Comparison of ENCODE assay signal across 23 cellular contexts in genomic region chr16:62149646-62150045, GRCh38.
"Had no signal": no experiment of that assay in that cellular context is flagged by ENCODE, and none has a peak within 500 bp of the region (broad histone marks: within the 10 kb centered on the region; RNA-seq: fewer than 3 reads in every experiment).

No MANE protein-coding gene starts in this region.

- H3K9me3 ChIP-seq: left ventricle myocardium inferior, right atrium auricular region, tibial nerve had no signal

- H3K4me3 ChIP-seq: hepatocyte, left ventricle myocardium inferior, right atrium auricular region, tibial nerve had no signal

- H3K27me3 Mint-ChIP-seq: activated naive CD4-positive, alpha-beta T cell treated with anti-CD3 and anti-CD28 coated beads, Interleukin-2, amount 50 U/mL, for 24 hours; progenitor cell of endocrine pancreas; stimulated activated naive CD8-positive, alpha-beta T cell treated with anti-CD3 and anti-CD28 coated beads, Interleukin-15, Interleukin-2, amounts not matched to agents 100 ng/mL and 50 ng/mL, for 24 hours; T-cell had no signal

- H3K4me1 ChIP-seq: left ventricle myocardium inferior, right atrium auricular region, tibial nerve had no signal

- H3K27ac ChIP-seq: hepatocyte, left ventricle myocardium inferior, right atrium auricular region, tibial nerve had no signal

- H3K36me3 Mint-ChIP-seq: activated naive CD4-positive, alpha-beta T cell treated with anti-CD3 and anti-CD28 coated beads, Interleukin-2, amount 50 U/mL, for 24 hours; immature natural killer cell; natural killer cell; T-cell; WTC11 had no signal

- H2AFZ ChIP-seq: hepatocyte had no signal

- H3K79me2 ChIP-seq: hepatocyte had no signal

- H3K4me3 Mint-ChIP-seq: activated naive CD4-positive, alpha-beta T cell treated with anti-CD3 and anti-CD28 coated beads, Interleukin-2, amount 50 U/mL, for 24 hours; endodermal cell; immature natural killer cell; natural killer cell; stimulated activated naive CD8-positive, alpha-beta T cell treated with anti-CD3 and anti-CD28 coated beads, Interleukin-15, Interleukin-2, amounts not matched to agents 100 ng/mL and 50 ng/mL, for 24 hours; T-cell; WTC11 had no signal

- H3K4me1 Mint-ChIP-seq: activated naive CD4-positive, alpha-beta T cell treated with anti-CD3 and anti-CD28 coated beads, Interleukin-2, amount 50 U/mL, for 24 hours; immature natural killer cell; natural killer cell; T-cell had no signal

- DNase-seq: activated gamma-delta T cell treated with Interleukin-2 at 50 U/mL for 16 hours; activated T-cell treated with anti-CD3 and anti-CD28 coated beads, Interleukin-2, amount 50 U/mL, for 1 hour; aorta; cerebellar nuclear complex; cortex of kidney; endodermal cell; foreskin fibroblast; glutamatergic neuron; immature natural killer cell; left ventricle myocardium inferior; midbrain; natural killer cell; stimulated activated CD4-positive, alpha-beta T cell treated with anti-CD3 and anti-CD28 coated beads, Interleukin-12 subunit alpha, Interleukin-12 subunit beta, amount 100 ng/mL, for 4 hours; substantia nigra; T-cell had no signal

- H3K4me2 ChIP-seq: hepatocyte had no signal

- H3K27me3 ChIP-seq: hepatocyte, right atrium auricular region, tibial nerve had no signal

- H3K27ac Mint-ChIP-seq: activated naive CD4-positive, alpha-beta T cell treated with anti-CD3 and anti-CD28 coated beads, Interleukin-2, amount 50 U/mL, for 24 hours; endodermal cell; immature natural killer cell; natural killer cell; progenitor cell of endocrine pancreas; stimulated activated naive CD8-positive, alpha-beta T cell treated with anti-CD3 and anti-CD28 coated beads, Interleukin-15, Interleukin-2, amounts not matched to agents 100 ng/mL and 50 ng/mL, for 24 hours; T-cell; WTC11 had no signal

- ATAC-seq: natural killer cell, T-cell, WTC11 had no signal

- H3K9me3 Mint-ChIP-seq: endodermal cell, WTC11 had no signal

- H3K36me3 ChIP-seq: left ventricle myocardium inferior, right atrium auricular region, tibial nerve had no signal

- FAIRE-seq: TTC549 had no signal
